15 cellular contexts compared by ENCODE assay signal in the genomic region with DNA sequence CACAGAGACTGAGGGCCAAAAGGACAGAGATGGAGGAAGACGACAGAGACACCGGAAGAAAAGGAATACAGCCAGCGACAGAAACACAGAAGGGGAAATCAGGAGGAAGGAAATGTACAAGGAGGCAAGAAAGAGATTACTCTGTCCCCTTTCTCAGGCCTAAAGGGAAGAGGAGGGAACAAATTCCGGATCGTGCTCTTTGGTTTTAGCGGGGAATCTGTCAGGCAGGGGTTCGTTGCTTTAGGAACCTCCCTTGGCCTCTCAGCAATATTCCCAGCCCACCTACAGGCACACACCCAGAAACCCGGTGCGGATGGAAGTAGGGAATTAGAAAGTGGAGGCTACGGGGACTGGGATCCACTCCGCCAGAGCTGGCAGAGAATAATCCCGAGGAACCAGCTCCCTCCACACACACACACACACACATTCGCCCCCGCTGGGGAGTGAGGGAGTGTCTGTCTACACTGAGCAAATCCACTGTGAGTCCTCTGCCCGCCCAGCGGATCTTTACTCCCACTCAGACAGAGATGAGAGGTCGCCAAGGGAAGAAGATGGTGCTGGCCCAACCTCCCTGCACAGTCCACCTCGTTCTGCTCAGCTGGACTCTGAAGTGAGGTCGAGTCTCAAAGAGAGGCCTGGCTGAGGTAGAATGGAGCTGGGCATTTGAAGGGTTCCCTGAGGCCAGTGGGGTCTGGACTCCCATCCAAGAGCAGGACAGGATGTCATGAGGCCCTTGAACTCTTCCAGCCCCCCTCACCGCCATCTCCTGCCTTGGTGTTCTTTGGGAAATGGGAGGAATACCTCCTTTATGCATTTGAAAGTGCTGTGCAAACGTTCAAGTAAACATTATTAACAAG. TPM values are rescaled to one million over a fixed set of nuclear protein-coding genes. Genes with fewer than 3 reads are reported as not detected.
DNase-seq lines count a peak whose midpoint lies in the region; ATAC-seq, FAIRE-seq and TF ChIP-seq lines count a peak whose summit lies in the region.
"Had no signal": no experiment of that assay in that cellular context is flagged by ENCODE, and none has a peak within 500 bp of the region (broad histone marks: within the 10 kb centered on the region; RNA-seq: fewer than 3 reads in every experiment).

No MANE protein-coding gene starts in this region.

- DNase-seq in CD8-positive, alpha-beta memory T cell, result no peak
- no peak for DNase-seq in Jurkat, Clone E6-1 (ENCODE audit: low read depth, low spot score)
- DNase-seq in H1 (ENCODE audit: low read depth in 1 of 2, low spot score in 2 of 2) (no peak), neural crest cell (ENCODE audit: low read depth, low spot score) (no peak), GM03348 (ENCODE audit: low spot score) (no peak), NK-92 (lab: John Stamatoyannopoulos, UW; ENCODE audit: unreplicated experiment) (no peak), GM19239 (ENCODE audit: insufficient read length, low spot score) (no peak)
- DNase-seq in activated CD8-positive, alpha-beta T cell treated with anti-CD3 and anti-CD28 coated beads, Interleukin-2, amount 10 ng/mL, durations not matched to agents 7 days and 5 days, result no peak
- DNase-seq: aorta; RPMI8226; stimulated activated CD4-positive, alpha-beta T cell treated with anti-CD3 and anti-CD28 coated beads, Interleukin-12 subunit alpha, Interleukin-12 subunit beta, amount 100 ng/mL, for 4 hours; stimulated activated naive B cell treated with anti-CD40 and anti-IgM and Interleukin-4, amounts not matched to agents 10 μg/mL and 1 μg/mL and 100 μg/mL, for 72 hours had no signal

- H3K4me1 ChIP-seq in CD8-positive, alpha-beta memory T cell (ENCODE audit: insufficient read depth, low read length), result peaks cover 20% of the 10 kb centered on the region
- peaks cover 8 to 46% (median 36%) of the 10 kb centered on the region in 4 experiments for H3K4me1 ChIP-seq in H1 (replicated peaks in 1 of 4; ENCODE audit: control insufficient read depth in 3 of 4, insufficient read depth in 4 of 4, low read length in 3 of 4)

- no peak overlapping the region for H2BK5ac ChIP-seq in H1 (ENCODE audit: low read depth, low read length)

- no peak for FAIRE-seq in H1 (lab: Jason Lieb, UNC)
- FAIRE-seq in GM19239 (lab: Jason Lieb, UNC), result no peak

- H3K4me2 ChIP-seq in H1 (ENCODE audit: insufficient read depth in 1 of 2, low read depth in 2 of 2, low read length in 2 of 2), result peak overlapping the region; percentile 67 to 71

- H2AFZ ChIP-seq in H1 (ENCODE audit: low read length), result no peak overlapping the region

- no peaks in the 10 kb centered on the region for H3K36me3 ChIP-seq in CD8-positive, alpha-beta memory T cell (ENCODE audit: insufficient read depth, low read length)
- H3K36me3 ChIP-seq in H1 (ENCODE audit: control insufficient read depth in 2 of 4, insufficient read depth in 4 of 4, low read length in 3 of 4), result no peaks in the 10 kb centered on the region; a peak in 1 of 8 replicates

- CTCF ChIA-PET in CD8-positive, alpha-beta memory T cell (lab: Charles Lee), result no interaction called here
- CTCF ChIA-PET in H1 (lab: Charles Lee; ENCODE audit: partially characterized antibody), result interaction anchor here (0.5 to 5.9 kb wide), 8 partner anchors 10 to 59 kb away, joined by 3 to 30 read pairs (median 4); no protein-coding TSS in a partner anchor
- CTCF ChIA-PET in activated CD8-positive, alpha-beta T cell treated with anti-CD3 and anti-CD28 coated beads, Interleukin-2, amount 10 ng/mL, durations not matched to agents 7 days and 5 days (lab: Charles Lee), result interaction anchor here (1.7 to 2.3 kb wide), 3 partner anchors 34 to 211 kb away, joined by 8 to 11 read pairs (median 8); no protein-coding TSS in a partner anchor

- H4K20me1 ChIP-seq in H1 (replicated peaks in 1 of 2; ENCODE audit: control insufficient read depth in 1 of 2, insufficient read depth in 2 of 2, low read length in 2 of 2), result peaks cover 5 to 17% of the 10 kb centered on the region in 2 experiments

- H3K9me3 ChIP-seq in CD8-positive, alpha-beta memory T cell (ENCODE audit: low read length), result no peaks in the 10 kb centered on the region
- no peaks in the 10 kb centered on the region for H3K9me3 ChIP-seq in H1 (ENCODE audit: insufficient read depth in 2 of 2, low read depth in 1 of 2, low read length in 1 of 2)

- H3K4me3 Mint-ChIP-seq in CD8-positive, alpha-beta memory T cell, result peak overlapping the region; percentile 56 to 90 (median 65)
- peak overlapping the region; percentile 66 for H3K4me3 Mint-ChIP-seq in neural crest cell
- H3K4me3 Mint-ChIP-seq in activated CD8-positive, alpha-beta T cell treated with anti-CD3 and anti-CD28 coated beads, Interleukin-2, amount 10 ng/mL, durations not matched to agents 7 days and 5 days, result no peak overlapping the region

- no peak overlapping the region for H3K18ac ChIP-seq in H1 (ENCODE audit: extremely low read depth, low read length)

- H4K5ac ChIP-seq in H1 (ENCODE audit: insufficient read length, low read depth, low read length), result no peak overlapping the region

- ATAC-seq in activated CD8-positive, alpha-beta T cell treated with anti-CD3 and anti-CD28 coated beads, Interleukin-2, amount 10 ng/mL, durations not matched to agents 7 days and 5 days, result no peak
- ATAC-seq: HCT116 had no signal

- no peak overlapping the region for H3K4ac ChIP-seq in H1 (replicated peaks; ENCODE audit: insufficient read length, low read depth, low read length)

- no peak for TF ChIP-seq EP300 in H1 (IDR thresholded peaks at IDR 0.05; ENCODE audit: borderline replicate concordance in 1 of 2, low read depth in 2 of 2, low read length in 2 of 2)

- no peak overlapping the region for H4K8ac ChIP-seq in H1 (ENCODE audit: extremely low read depth, insufficient read depth, low read length)

- no peak for TF ChIP-seq POLR2A in H1 (IDR thresholded peaks at IDR 0.05; ENCODE audit: control extremely low read depth in 1 of 2, low read depth in 2 of 2, low read length in 2 of 2)

- no peak overlapping the region for H4K91ac ChIP-seq in H1 (replicated peaks; ENCODE audit: insufficient read length, low read length)

- peak overlapping the region in 2 of 8 donors; percentile 6 to 51 for H3K27ac Mint-ChIP-seq in CD8-positive, alpha-beta memory T cell
- no peak overlapping the region for H3K27ac Mint-ChIP-seq in neural crest cell (ENCODE audit: unreplicated experiment)
- H3K27ac Mint-ChIP-seq in activated CD8-positive, alpha-beta T cell treated with anti-CD3 and anti-CD28 coated beads, Interleukin-2, amount 10 ng/mL, durations not matched to agents 7 days and 5 days, result no peak overlapping the region
- H3K27ac Mint-ChIP-seq: stimulated activated naive B cell treated with anti-CD40 and anti-IgM and Interleukin-4, amounts not matched to agents 10 μg/mL and 1 μg/mL and 100 μg/mL, for 72 hours had no signal

- peaks cover 8% of the 10 kb centered on the region for H3K23me2 ChIP-seq in H1 (ENCODE audit: low read depth, low read length)

- no peak overlapping the region for H3K14ac ChIP-seq in H1 (ENCODE audit: insufficient read length)

- no peak for TF ChIP-seq RAD21 in H1 (IDR thresholded peaks at IDR 0.05 in 1 of 2, conservative IDR thresholded peaks at IDR 0.05 in 1 of 2; ENCODE audit: low read depth in 2 of 2, low read length in 2 of 2)

- WGBS in H1 (ENCODE audit: extremely low coverage in 1 of 2, insufficient coverage in 1 of 2, insufficient read length in 1 of 2, insufficient replicate concordance in 2 of 2, low coverage in 1 of 2, low lambda C conversion rate in 2 of 2, missing lambda C conversion rate in 1 of 2), 2 experiments, result 6% methylated on average over 16 of the region's 21 CpGs; no CpG with 5 or more reads in 1 of the 2 experiments

- H2BK12ac ChIP-seq in H1 (ENCODE audit: low read depth, low read length), result peak overlapping the region; percentile 72

- H3K56ac ChIP-seq in H1 (replicated peaks; ENCODE audit: insufficient read length, low read depth, low read length), result no peak overlapping the region

- H3K9ac ChIP-seq in H1 (replicated peaks in 1 of 4; ENCODE audit: extremely low read depth in 1 of 4, low read depth in 3 of 4, low read length in 3 of 4), result no peak overlapping the region

- no peak overlapping the region for H3K4me3 ChIP-seq in CD8-positive, alpha-beta memory T cell (ENCODE audit: low read length)
- peak overlapping the region; percentile 80 for H3K4me3 ChIP-seq in Jurkat, Clone E6-1 (ENCODE audit: low read length)
- H3K4me3 ChIP-seq in H1 (ENCODE audit: extremely low read depth in 1 of 4, insufficient read depth in 2 of 4, low read depth in 3 of 4, low read length in 4 of 4), result peak overlapping the region in 1 of 4 experiments; percentile 54; a peak in 2 of 8 replicates
- H3K4me3 ChIP-seq: lung had no signal

- 0 out of 2 replicates have a peak overlapping the region, but pooled peaks have one; percentile 29 for H2BK15ac ChIP-seq in H1 (ENCODE audit: low read length)

- H3K27me3 ChIP-seq in CD8-positive, alpha-beta memory T cell (ENCODE audit: insufficient read depth, low read length, poor library complexity, severe bottlenecking), result peaks cover 51% of the 10 kb centered on the region
- peaks cover 90 to 100% (median 100%) of the 10 kb centered on the region in 4 experiments for H3K27me3 ChIP-seq in H1 (replicated peaks in 1 of 4; ENCODE audit: control insufficient read depth in 3 of 4, extremely low read depth in 1 of 4, insufficient read depth in 3 of 4, low read length in 3 of 4)

- no peak overlapping the region for H3K27ac ChIP-seq in CD8-positive, alpha-beta memory T cell (ENCODE audit: low read depth, low read length)
- H3K27ac ChIP-seq in H1 (ENCODE audit: low read depth, low read length), result no peak overlapping the region

- H3K27me3 Mint-ChIP-seq in CD8-positive, alpha-beta memory T cell, result peaks cover 43 to 52% of the 10 kb centered on the region in 2 donors
- peaks cover 58% of the 10 kb centered on the region for H3K27me3 Mint-ChIP-seq in neural crest cell (ENCODE audit: low read depth)
- peaks cover 58% of the 10 kb centered on the region for H3K27me3 Mint-ChIP-seq in activated CD8-positive, alpha-beta T cell treated with anti-CD3 and anti-CD28 coated beads, Interleukin-2, amount 10 ng/mL, durations not matched to agents 7 days and 5 days (ENCODE audit: low read depth)

- H3K79me2 ChIP-seq in H1 (ENCODE audit: control insufficient read depth in 1 of 2, insufficient read depth in 2 of 2, low read length in 2 of 2), result no peaks in the 10 kb centered on the region

- no peak overlapping the region for H2BK120ac ChIP-seq in H1 (replicated peaks; ENCODE audit: low read depth, low read length)

- H2AK5ac ChIP-seq in H1 (ENCODE audit: low read depth, low read length), result peak overlapping the region; percentile 40; the same call in 1 of the 2 replicates

- POLR2A ChIA-PET in CD8-positive, alpha-beta memory T cell (lab: Charles Lee), result no interaction called here
- POLR2A ChIA-PET in H1 (lab: Charles Lee; ENCODE audit: partially characterized antibody), result interaction anchor here (1.8 to 2.1 kb wide), 2 partner anchors 11 to 26 kb away, joined by 3 to 4 read pairs; no protein-coding TSS in a partner anchor
- POLR2A ChIA-PET in activated CD8-positive, alpha-beta T cell treated with anti-CD3 and anti-CD28 coated beads, Interleukin-2, amount 10 ng/mL, durations not matched to agents 7 days and 5 days (lab: Charles Lee), result interaction anchor here (0.6 kb wide), 1 partner anchor 9 kb away, joined by 3 read pairs; no protein-coding TSS in a partner anchor

- peaks cover 19 to 28% (median 25%) of the 10 kb centered on the region in 3 donors for H3K4me1 Mint-ChIP-seq in CD8-positive, alpha-beta memory T cell
- peaks cover 7% of the 10 kb centered on the region for H3K4me1 Mint-ChIP-seq in neural crest cell
- peaks cover 22% of the 10 kb centered on the region for H3K4me1 Mint-ChIP-seq in activated CD8-positive, alpha-beta T cell treated with anti-CD3 and anti-CD28 coated beads, Interleukin-2, amount 10 ng/mL, durations not matched to agents 7 days and 5 days (ENCODE audit: low read depth)

- H3K36me3 Mint-ChIP-seq in CD8-positive, alpha-beta memory T cell, result peaks cover 0 to under 1% (median 0%) of the 10 kb centered on the region in 3 donors
- H3K36me3 Mint-ChIP-seq in neural crest cell (ENCODE audit: low read depth), result no peaks in the 10 kb centered on the region
- no peaks in the 10 kb centered on the region for H3K36me3 Mint-ChIP-seq in activated CD8-positive, alpha-beta T cell treated with anti-CD3 and anti-CD28 coated beads, Interleukin-2, amount 10 ng/mL, durations not matched to agents 7 days and 5 days (ENCODE audit: low read depth)

- H3K23ac ChIP-seq in H1 (ENCODE audit: insufficient read length), result no peak overlapping the region

- TF ChIP-seq CTCF in H1 (IDR thresholded peaks at IDR 0.05; ENCODE audit: control extremely low read depth in 1 of 3, insufficient read depth in 1 of 3, low read depth in 1 of 3, low read length in 3 of 3), result no peak
- no peak for TF ChIP-seq CTCF in neural crest cell (conservative IDR thresholded peaks at IDR 0.05)

- H3K9me3 Mint-ChIP-seq in CD8-positive, alpha-beta memory T cell, result peaks cover 0 to 1% (median 0%) of the 10 kb centered on the region in 5 donors
- H3K9me3 Mint-ChIP-seq in neural crest cell, result no peaks in the 10 kb centered on the region
- no peaks in the 10 kb centered on the region for H3K9me3 Mint-ChIP-seq in activated CD8-positive, alpha-beta T cell treated with anti-CD3 and anti-CD28 coated beads, Interleukin-2, amount 10 ng/mL, durations not matched to agents 7 days and 5 days (ENCODE audit: insufficient read depth)
- H3K9me3 Mint-ChIP-seq: stimulated activated naive B cell treated with anti-CD40 and anti-IgM and Interleukin-4, amounts not matched to agents 10 μg/mL and 1 μg/mL and 100 μg/mL, for 72 hours had no signal

- H3K79me1 ChIP-seq in H1 (ENCODE audit: low read depth, low read length), result no peaks in the 10 kb centered on the region

- H2BK20ac ChIP-seq in H1 (ENCODE audit: low read length), result 0 out of 2 replicates have a peak overlapping the region, but pooled peaks have one; percentile 13

RNA-seq across cellular contexts. Expression of a gene that starts 5.7 kb away (rescaled TPM):
- total RNA-seq in CD8-positive, alpha-beta memory T cell, result not detected
- not detected for polyA plus RNA-seq in CD8-positive, alpha-beta memory T cell
- polyA plus RNA-seq in Jurkat, Clone E6-1 (2012; ENCODE audit: insufficient read depth, insufficient read length), result 149 TPM
- total RNA-seq in H1 (2021; fragmentation: NEBNext Ultra II Directional; extraction: Animal tissue kit (Norgen Biotek cat#: 25700)), result 0.15 TPM in 1 of 2 replicates, not detected in the other
- polyA plus RNA-seq in H1 (2011; rRNA removed), result 0.06 and 0.09 TPM in 2 replicates
- 0.12 TPM for polyA plus RNA-seq in H1 (2011; cell fraction: cytosol; rRNA removed)
- 0.10 TPM for polyA plus RNA-seq in H1 (2011; cell fraction: nucleus; rRNA removed)
- polyA plus RNA-seq in H1 (2012, experiment 1 of 2), result 0.05 to 0.11 TPM (median 0.06 TPM) in 3 of 4 replicates, not detected in the other
- 0.05 TPM for polyA plus RNA-seq in H1 (2012, experiment 2 of 2)
- polyA plus RNA-seq in H1 (2013, experiment 1 of 2), result not detected
- 0.02 TPM for polyA plus RNA-seq in H1 (2013, experiment 2 of 2)
- polyA minus RNA-seq in H1 (2011; rRNA and poly(A)+ RNA removed), result 0.10 and 0.28 TPM in 2 replicates
- polyA minus RNA-seq in H1 (2011; cell fraction: cytosol; rRNA and poly(A)+ RNA removed), result not detected
- polyA minus RNA-seq in H1 (2011; cell fraction: nucleus; rRNA and poly(A)+ RNA removed), result not detected
- total RNA-seq in neural crest cell, result 0.11 and 0.21 TPM in 2 replicates
- not detected for total RNA-seq in activated CD8-positive, alpha-beta T cell treated with anti-CD3 and anti-CD28 coated beads, Interleukin-2, amount 10 ng/mL, durations not matched to agents 7 days and 5 days
- total RNA-seq: fibroblast of lung had no signal

RNA-seq across cellular contexts. Expression of a gene that starts 36.5 kb away (rescaled TPM):
- total RNA-seq in CD8-positive, alpha-beta memory T cell, result not detected
- polyA plus RNA-seq in CD8-positive, alpha-beta memory T cell, result not detected
- polyA plus RNA-seq in Jurkat, Clone E6-1 (2012; ENCODE audit: insufficient read depth, insufficient read length), result not detected
- total RNA-seq in H1 (2021; fragmentation: NEBNext Ultra II Directional; extraction: Animal tissue kit (Norgen Biotek cat#: 25700)), result not detected in 2 replicates
- polyA plus RNA-seq in H1 (2011; rRNA removed), result 0.17 TPM in 1 of 2 replicates, not detected in the other
- polyA plus RNA-seq in H1 (2011; cell fraction: cytosol; rRNA removed), result not detected
- polyA plus RNA-seq in H1 (2011; cell fraction: nucleus; rRNA removed), result 0.20 TPM
- not detected in 4 replicates for polyA plus RNA-seq in H1 (2012, experiment 1 of 2)
- not detected for polyA plus RNA-seq in H1 (2012, experiment 2 of 2)
- not detected for polyA plus RNA-seq in H1 (2013, experiment 1 of 2)
- not detected for polyA plus RNA-seq in H1 (2013, experiment 2 of 2)
- not detected in 2 replicates for polyA minus RNA-seq in H1 (2011; rRNA and poly(A)+ RNA removed)
- polyA minus RNA-seq in H1 (2011; cell fraction: cytosol; rRNA and poly(A)+ RNA removed), result not detected
- not detected for polyA minus RNA-seq in H1 (2011; cell fraction: nucleus; rRNA and poly(A)+ RNA removed)
- total RNA-seq in neural crest cell, result not detected in 2 replicates
- total RNA-seq in activated CD8-positive, alpha-beta T cell treated with anti-CD3 and anti-CD28 coated beads, Interleukin-2, amount 10 ng/mL, durations not matched to agents 7 days and 5 days, result not detected
- total RNA-seq: fibroblast of lung had no signal
- polyA plus RNA-seq: fibroblast of lung had no signal
